Comparison of ENCODE assay signal across 1 cellular context in the genomic region with DNA sequence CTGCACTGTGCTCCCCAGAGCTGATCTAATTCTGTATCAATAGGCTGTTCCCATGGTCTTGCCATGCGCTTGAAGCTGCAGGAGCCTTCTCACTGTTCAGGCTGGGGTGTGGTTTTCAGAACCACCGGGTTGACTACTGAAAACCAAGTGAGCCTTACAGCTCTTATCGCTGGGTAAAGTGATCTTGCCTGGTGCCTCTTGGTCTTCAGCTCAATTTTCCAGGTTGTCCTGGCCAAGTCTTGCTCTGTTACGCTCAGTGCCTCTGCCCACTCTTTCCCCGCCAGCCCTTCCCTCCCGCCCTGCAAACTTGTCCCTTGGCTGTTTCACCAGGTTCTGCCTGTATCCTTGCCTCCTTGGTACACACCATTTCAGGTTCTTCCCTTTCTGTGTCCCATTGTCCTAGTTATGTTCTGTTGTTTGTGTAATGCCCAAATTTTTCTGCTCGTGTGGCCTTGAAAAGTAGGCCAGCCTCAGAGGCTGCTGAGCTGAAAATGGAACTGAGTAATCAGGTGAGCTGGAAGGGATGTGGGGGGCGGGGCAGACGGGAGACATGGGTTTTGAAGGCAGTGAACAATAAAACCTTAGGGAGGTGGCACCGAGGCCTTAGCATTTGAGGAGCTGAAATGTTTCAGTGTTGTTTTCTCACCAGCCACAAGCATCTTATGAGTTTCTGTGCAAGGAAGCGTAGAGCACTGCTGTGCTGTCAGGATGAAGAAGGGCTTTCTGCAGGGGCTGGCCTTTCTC.
TF ChIP-seq lines count a peak whose summit lies in the region.

No MANE protein-coding gene starts in this region.

TF ChIP-seq in GM12878, 131 proteins besides CTCF, POLR2A, EP300 and RAD21:
- TF ChIP-seq BHLHE40 (IDR thresholded peaks at IDR 0.05; ENCODE audit: borderline replicate concordance in 1 of 2, low read depth in 2 of 2, low read length in 1 of 2) (peak; percentile 26 to 39; a peak in 1 of 4 replicates), POU2F2 (IDR thresholded peaks at IDR 0.05; ENCODE audit: borderline replicate concordance, low read depth, low read length) (0 out of 3 replicates have a peak, but pooled peaks have one; percentile 26), EGR1 (IDR thresholded peaks at IDR 0.05; ENCODE audit: borderline replicate concordance in 1 of 2, low read depth in 2 of 2, low read length in 2 of 2) (no peak), BCL11A (IDR thresholded peaks at IDR 0.05; ENCODE audit: low read depth, low read length) (0 out of 2 replicates have a peak, but pooled peaks have one; percentile 7), TAF1 (IDR thresholded peaks at IDR 0.05; ENCODE audit: borderline replicate concordance, low read depth, low read length) (0 out of 2 replicates have a peak, but pooled peaks have one; percentile 50), PAX5 (IDR thresholded peaks at IDR 0.05; ENCODE audit: borderline replicate concordance, low read depth, low read length) (peak; percentile 76; the same call in 1 of the 2 replicates), IKZF2 (IDR thresholded peaks at IDR 0.05) (0 out of 4 replicates have a peak, but pooled peaks of 1 of the 2 experiments have one; percentile 39), RUNX3 (IDR thresholded peaks at IDR 0.05; ENCODE audit: low read length) (peak; percentile 30; the same call in 1 of the 2 replicates)
- TF ChIP-seq, protein P1, sequence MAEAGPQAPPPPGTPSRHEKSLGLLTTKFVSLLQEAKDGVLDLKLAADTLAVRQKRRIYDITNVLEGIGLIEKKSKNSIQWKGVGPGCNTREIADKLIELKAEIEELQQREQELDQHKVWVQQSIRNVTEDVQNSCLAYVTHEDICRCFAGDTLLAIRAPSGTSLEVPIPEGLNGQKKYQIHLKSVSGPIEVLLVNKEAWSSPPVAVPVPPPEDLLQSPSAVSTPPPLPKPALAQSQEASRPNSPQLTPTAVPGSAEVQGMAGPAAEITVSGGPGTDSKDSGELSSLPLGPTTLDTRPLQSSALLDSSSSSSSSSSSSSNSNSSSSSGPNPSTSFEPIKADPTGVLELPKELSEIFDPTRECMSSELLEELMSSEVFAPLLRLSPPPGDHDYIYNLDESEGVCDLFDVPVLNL (IDR thresholded peaks at IDR 0.05; ENCODE audit: low read depth, low read length): no peak
- TF ChIP-seq, protein P2, sequence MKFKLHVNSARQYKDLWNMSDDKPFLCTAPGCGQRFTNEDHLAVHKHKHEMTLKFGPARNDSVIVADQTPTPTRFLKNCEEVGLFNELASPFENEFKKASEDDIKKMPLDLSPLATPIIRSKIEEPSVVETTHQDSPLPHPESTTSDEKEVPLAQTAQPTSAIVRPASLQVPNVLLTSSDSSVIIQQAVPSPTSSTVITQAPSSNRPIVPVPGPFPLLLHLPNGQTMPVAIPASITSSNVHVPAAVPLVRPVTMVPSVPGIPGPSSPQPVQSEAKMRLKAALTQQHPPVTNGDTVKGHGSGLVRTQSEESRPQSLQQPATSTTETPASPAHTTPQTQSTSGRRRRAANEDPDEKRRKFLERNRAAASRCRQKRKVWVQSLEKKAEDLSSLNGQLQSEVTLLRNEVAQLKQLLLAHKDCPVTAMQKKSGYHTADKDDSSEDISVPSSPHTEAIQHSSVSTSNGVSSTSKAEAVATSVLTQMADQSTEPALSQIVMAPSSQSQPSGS (IDR thresholded peaks at IDR 0.05; ENCODE audit: low read length): no peak
- TF ChIP-seq, protein P3, sequence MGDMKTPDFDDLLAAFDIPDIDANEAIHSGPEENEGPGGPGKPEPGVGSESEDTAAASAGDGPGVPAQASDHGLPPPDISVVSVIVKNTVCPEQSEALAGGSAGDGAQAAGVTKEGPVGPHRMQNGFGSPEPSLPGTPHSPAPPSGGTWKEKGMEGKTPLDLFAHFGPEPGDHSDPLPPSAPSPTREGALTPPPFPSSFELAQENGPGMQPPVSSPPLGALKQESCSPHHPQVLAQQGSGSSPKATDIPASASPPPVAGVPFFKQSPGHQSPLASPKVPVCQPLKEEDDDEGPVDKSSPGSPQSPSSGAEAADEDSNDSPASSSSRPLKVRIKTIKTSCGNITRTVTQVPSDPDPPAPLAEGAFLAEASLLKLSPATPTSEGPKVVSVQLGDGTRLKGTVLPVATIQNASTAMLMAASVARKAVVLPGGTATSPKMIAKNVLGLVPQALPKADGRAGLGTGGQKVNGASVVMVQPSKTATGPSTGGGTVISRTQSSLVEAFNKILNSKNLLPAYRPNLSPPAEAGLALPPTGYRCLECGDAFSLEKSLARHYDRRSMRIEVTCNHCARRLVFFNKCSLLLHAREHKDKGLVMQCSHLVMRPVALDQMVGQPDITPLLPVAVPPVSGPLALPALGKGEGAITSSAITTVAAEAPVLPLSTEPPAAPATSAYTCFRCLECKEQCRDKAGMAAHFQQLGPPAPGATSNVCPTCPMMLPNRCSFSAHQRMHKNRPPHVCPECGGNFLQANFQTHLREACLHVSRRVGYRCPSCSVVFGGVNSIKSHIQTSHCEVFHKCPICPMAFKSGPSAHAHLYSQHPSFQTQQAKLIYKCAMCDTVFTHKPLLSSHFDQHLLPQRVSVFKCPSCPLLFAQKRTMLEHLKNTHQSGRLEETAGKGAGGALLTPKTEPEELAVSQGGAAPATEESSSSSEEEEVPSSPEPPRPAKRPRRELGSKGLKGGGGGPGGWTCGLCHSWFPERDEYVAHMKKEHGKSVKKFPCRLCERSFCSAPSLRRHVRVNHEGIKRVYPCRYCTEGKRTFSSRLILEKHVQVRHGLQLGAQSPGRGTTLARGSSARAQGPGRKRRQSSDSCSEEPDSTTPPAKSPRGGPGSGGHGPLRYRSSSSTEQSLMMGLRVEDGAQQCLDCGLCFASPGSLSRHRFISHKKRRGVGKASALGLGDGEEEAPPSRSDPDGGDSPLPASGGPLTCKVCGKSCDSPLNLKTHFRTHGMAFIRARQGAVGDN (IDR thresholded peaks at IDR 0.05): peak; percentile 55; the same call in 1 of the 2 replicates
- TF ChIP-seq, protein P4, sequence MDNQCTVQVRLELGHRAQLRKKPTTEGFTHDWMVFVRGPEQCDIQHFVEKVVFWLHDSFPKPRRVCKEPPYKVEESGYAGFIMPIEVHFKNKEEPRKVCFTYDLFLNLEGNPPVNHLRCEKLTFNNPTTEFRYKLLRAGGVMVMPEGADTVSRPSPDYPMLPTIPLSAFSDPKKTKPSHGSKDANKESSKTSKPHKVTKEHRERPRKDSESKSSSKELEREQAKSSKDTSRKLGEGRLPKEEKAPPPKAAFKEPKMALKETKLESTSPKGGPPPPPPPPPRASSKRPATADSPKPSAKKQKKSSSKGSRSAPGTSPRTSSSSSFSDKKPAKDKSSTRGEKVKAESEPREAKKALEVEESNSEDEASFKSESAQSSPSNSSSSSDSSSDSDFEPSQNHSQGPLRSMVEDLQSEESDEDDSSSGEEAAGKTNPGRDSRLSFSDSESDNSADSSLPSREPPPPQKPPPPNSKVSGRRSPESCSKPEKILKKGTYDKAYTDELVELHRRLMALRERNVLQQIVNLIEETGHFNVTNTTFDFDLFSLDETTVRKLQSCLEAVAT (IDR thresholded peaks at IDR 0.05): 0 out of 2 replicates have a peak, but pooled peaks have one; percentile 24
